ENCODE assay signal across 10 cellular contexts in genomic region chr20:41134362-41135186, GRCh38. TPM values are rescaled to one million over a fixed set of nuclear protein-coding genes. Genes with fewer than 3 reads are reported as not detected.
DNase-seq lines count a peak whose midpoint lies in the region; ATAC-seq and TF ChIP-seq lines count a peak whose summit lies in the region.
"Had no signal": no experiment of that assay in that cellular context is flagged by ENCODE, and none has a peak within 500 bp of the region (broad histone marks: within the 10 kb centered on the region; RNA-seq: fewer than 3 reads in every experiment).

No MANE protein-coding gene starts in this region.

- no peak overlapping the region for H3K4me3 Mint-ChIP-seq in activated CD4-positive, alpha-beta T cell treated with anti-CD3 and anti-CD28 coated beads, Interleukin-2, amount 10 ng/mL, durations not matched to agents 7 days and 5 days
- H3K4me3 Mint-ChIP-seq in stimulated activated effector memory CD8-positive, alpha-beta T cell treated with anti-CD3 and anti-CD28 coated beads, Interleukin-12 subunit alpha, Interleukin-12 subunit beta, amount 100 ng/mL, for 72 hours: no peak overlapping the region

- no peaks in the 10 kb centered on the region for H3K27me3 Mint-ChIP-seq in activated CD4-positive, alpha-beta T cell treated with anti-CD3 and anti-CD28 coated beads, Interleukin-2, amount 10 ng/mL, durations not matched to agents 7 days and 5 days

- no peaks in the 10 kb centered on the region for H3K27me3 ChIP-seq in RWPE2 (ENCODE audit: insufficient read depth, poor library complexity, severe bottlenecking)

- no peaks in the 10 kb centered on the region for H3K9me3 ChIP-seq in RWPE2 (ENCODE audit: severe bottlenecking)

- no peaks in the 10 kb centered on the region for H3K9me3 Mint-ChIP-seq in activated CD4-positive, alpha-beta T cell treated with anti-CD3 and anti-CD28 coated beads, Interleukin-2, amount 10 ng/mL, durations not matched to agents 7 days and 5 days
- no peaks in the 10 kb centered on the region for H3K9me3 Mint-ChIP-seq in stimulated activated effector memory CD8-positive, alpha-beta T cell treated with anti-CD3 and anti-CD28 coated beads, Interleukin-12 subunit alpha, Interleukin-12 subunit beta, amount 100 ng/mL, for 72 hours
- H3K9me3 Mint-ChIP-seq: WTC11 had no signal

- peak overlapping the region; percentile 46 for H3K27ac Mint-ChIP-seq in activated CD4-positive, alpha-beta T cell treated with anti-CD3 and anti-CD28 coated beads, Interleukin-2, amount 10 ng/mL, durations not matched to agents 7 days and 5 days
- peak overlapping the region; percentile 8 for H3K27ac Mint-ChIP-seq in stimulated activated effector memory CD8-positive, alpha-beta T cell treated with anti-CD3 and anti-CD28 coated beads, Interleukin-12 subunit alpha, Interleukin-12 subunit beta, amount 100 ng/mL, for 72 hours

- H3K4me1 ChIP-seq in RWPE2 (ENCODE audit: insufficient read depth, poor library complexity, severe bottlenecking): peaks cover 15% of the 10 kb centered on the region

- POLR2A ChIA-PET in activated CD4-positive, alpha-beta T cell treated with anti-CD3 and anti-CD28 coated beads, Interleukin-2, amount 10 ng/mL, durations not matched to agents 7 days and 5 days (lab: Charles Lee): interaction anchor here (0.5 to 0.8 kb wide), 2 partner anchors 49 to 91 kb away, joined by 3 read pairs; no protein-coding TSS in a partner anchor

- H3K27ac ChIP-seq in RWPE2 (ENCODE audit: poor library complexity, severe bottlenecking) (peak overlapping the region; percentile 57), epithelial cell of prostate (peak overlapping the region; percentile 76)
- H3K27ac ChIP-seq: HL-60 had no signal

- ATAC-seq in RWPE2 (ENCODE audit: low read depth): no peak
- no peak for ATAC-seq in stimulated activated effector memory CD8-positive, alpha-beta T cell treated with anti-CD3 and anti-CD28 coated beads, Interleukin-12 subunit alpha, Interleukin-12 subunit beta, amount 100 ng/mL, for 72 hours
- ATAC-seq in GM19463 (IDR thresholded peaks at IDR 0.05; ENCODE audit: unreplicated experiment): no peak
- ATAC-seq in GM18870 (IDR thresholded peaks at IDR 0.05; ENCODE audit: unreplicated experiment): no peak

- H3K4me3 ChIP-seq in RWPE2 (ENCODE audit: severe bottlenecking): no peak overlapping the region

- no peak for TF ChIP-seq CTCF in RWPE2 (IDR thresholded peaks at IDR 0.05; ENCODE audit: poor library complexity, severe bottlenecking)

- peaks cover 42% of the 10 kb centered on the region for H3K4me1 Mint-ChIP-seq in activated CD4-positive, alpha-beta T cell treated with anti-CD3 and anti-CD28 coated beads, Interleukin-2, amount 10 ng/mL, durations not matched to agents 7 days and 5 days
- H3K4me1 Mint-ChIP-seq in stimulated activated effector memory CD8-positive, alpha-beta T cell treated with anti-CD3 and anti-CD28 coated beads, Interleukin-12 subunit alpha, Interleukin-12 subunit beta, amount 100 ng/mL, for 72 hours: peaks cover 54% of the 10 kb centered on the region

- DNase-seq in activated CD4-positive, alpha-beta T cell treated with anti-CD3 and anti-CD28 coated beads, Interleukin-2, amount 10 ng/mL, durations not matched to agents 7 days and 5 days: no peak
- DNase-seq in activated CD4-positive, alpha-beta T cell treated with anti-CD3 and anti-CD28 coated beads, Interleukin-2, amount 50 U/mL, for 48 hours: no peak
- DNase-seq in RWPE2 (ENCODE audit: low spot score) (peak; percentile 70), epithelial cell of prostate (ENCODE audit: low read depth, low spot score) (no peak), MV-4-11 (lab: John Stamatoyannopoulos, UW) (no peak)
- no peak for DNase-seq in stimulated activated effector memory CD8-positive, alpha-beta T cell treated with anti-CD3 and anti-CD28 coated beads, Interleukin-12 subunit alpha, Interleukin-12 subunit beta, amount 100 ng/mL, for 72 hours (ENCODE audit: low spot score in 2 of 2)

- CTCF ChIA-PET in activated CD4-positive, alpha-beta T cell treated with anti-CD3 and anti-CD28 coated beads, Interleukin-2, amount 10 ng/mL, durations not matched to agents 7 days and 5 days (lab: Charles Lee): interaction anchor here (0.6 to 3.6 kb wide), 29 partner anchors 9 to 220 kb away, joined by 3 to 24 read pairs (median 4); partner anchors contain the start of gene LPIN3

- H3K36me3 ChIP-seq in RWPE2 (ENCODE audit: low read depth): peaks cover 5% of the 10 kb centered on the region

- peaks cover 16% of the 10 kb centered on the region for H3K36me3 Mint-ChIP-seq in activated CD4-positive, alpha-beta T cell treated with anti-CD3 and anti-CD28 coated beads, Interleukin-2, amount 10 ng/mL, durations not matched to agents 7 days and 5 days (ENCODE audit: low read depth)
- peaks cover 20% of the 10 kb centered on the region for H3K36me3 Mint-ChIP-seq in stimulated activated effector memory CD8-positive, alpha-beta T cell treated with anti-CD3 and anti-CD28 coated beads, Interleukin-12 subunit alpha, Interleukin-12 subunit beta, amount 100 ng/mL, for 72 hours

RNA-seq across cellular contexts. Expression of gene PLCG1, which starts 2.8 kb away (rescaled TPM):
- total RNA-seq in activated CD4-positive, alpha-beta T cell treated with anti-CD3 and anti-CD28 coated beads, Interleukin-2, amount 10 ng/mL, durations not matched to agents 7 days and 5 days: 100 to 1,000 TPM; 395 to 443 TPM
